In the genomic region with DNA sequence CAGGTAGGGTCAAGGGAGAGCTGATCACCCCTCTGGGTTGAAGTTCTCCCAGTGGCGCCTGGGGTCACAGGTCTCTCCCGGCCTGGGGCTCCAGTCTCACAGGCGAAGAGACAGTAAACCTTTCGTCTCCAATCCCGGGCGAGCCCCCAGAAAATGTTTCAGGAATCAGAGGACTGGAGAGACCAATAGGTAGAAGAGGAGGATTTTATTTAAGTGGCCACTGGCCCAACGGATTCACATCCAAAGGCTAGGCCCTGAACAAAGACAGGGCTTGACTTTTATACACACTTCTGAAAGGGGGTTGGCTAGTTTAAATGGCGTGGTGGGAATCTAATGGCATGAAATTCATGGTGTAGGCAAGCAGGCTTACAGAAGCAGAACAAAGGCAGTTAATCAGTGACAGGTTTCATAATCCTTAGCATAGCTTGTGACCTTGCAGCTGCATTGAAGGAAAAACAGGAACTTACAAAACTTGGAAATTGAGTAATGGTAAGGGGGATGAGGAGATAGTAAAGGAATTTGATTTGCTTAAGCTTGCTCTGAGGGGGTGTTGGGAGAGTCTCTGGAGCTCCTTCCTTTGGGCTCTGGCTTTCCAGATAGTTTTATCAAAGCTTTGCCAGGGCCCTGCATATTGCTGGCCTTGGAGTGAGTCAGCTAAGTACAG, we compare ENCODE assay signal across 12 cellular contexts.
DNase-seq lines count a peak whose midpoint lies in the region; ATAC-seq lines count a peak whose summit lies in the region.
"Had no signal": no experiment of that assay in that cellular context is flagged by ENCODE, and none has a peak within 500 bp of the region (broad histone marks: within the 10 kb centered on the region; RNA-seq: fewer than 3 reads in every experiment).

No MANE protein-coding gene starts in this region.

- no peak overlapping the region for H3K4me3 Mint-ChIP-seq in activated naive CD4-positive, alpha-beta T cell treated with anti-CD3 and anti-CD28 coated beads for 36 hours

- DNase-seq in NCI-H1417 (lab: John Stamatoyannopoulos, UW) = peak in 2 of 3 experiments; percentile 11 to 43
- DNase-seq in NCI-H1417 treated with DMSO at 0.1 percent for 48 hours (lab: John Stamatoyannopoulos, UW) = no peak
- peak; percentile 54 for DNase-seq in OCI-M2 (lab: John Stamatoyannopoulos, UW; ENCODE audit: unreplicated experiment)
- DNase-seq in renal cortical epithelial cell (ENCODE audit: low read depth) = peak; percentile 87
- DNase-seq in activated naive CD4-positive, alpha-beta T cell treated with anti-CD3 and anti-CD28 coated beads for 36 hours = no peak
- DNase-seq: effector memory CD4-positive, alpha-beta T cell; SHP77; stimulated activated CD4-positive, alpha-beta T cell treated with anti-CD3 and anti-CD28 coated beads, Interleukin-2, amount 100 ng/mL, for 48 hours had no signal

- H3K4me1 Mint-ChIP-seq in activated naive CD4-positive, alpha-beta T cell treated with anti-CD3 and anti-CD28 coated beads for 36 hours (ENCODE audit: low read depth) = no peaks in the 10 kb centered on the region

- H3K36me3 Mint-ChIP-seq in activated naive CD4-positive, alpha-beta T cell treated with anti-CD3 and anti-CD28 coated beads for 36 hours (ENCODE audit: low read depth) = peaks cover 73% of the 10 kb centered on the region

- intact Hi-C loops in activated naive CD4-positive, alpha-beta T cell treated with anti-CD3 and anti-CD28 coated beads for 36 hours (cut with micrococcal nuclease) = no loop called here

- ATAC-seq in HG03039 (IDR thresholded peaks at IDR 0.05; ENCODE audit: unreplicated experiment) (no peak), HG02840 (IDR thresholded peaks at IDR 0.05; ENCODE audit: low FRiP score, unreplicated experiment) (no peak)

- peaks cover 43% of the 10 kb centered on the region for H3K9me3 Mint-ChIP-seq in activated naive CD4-positive, alpha-beta T cell treated with anti-CD3 and anti-CD28 coated beads for 36 hours

- peaks cover 7 to 8% of the 10 kb centered on the region in 2 donors for H3K36me3 ChIP-seq in esophagus (ENCODE audit: control insufficient read depth in 2 of 2, insufficient read depth in 2 of 2, low read length in 1 of 2)

- H3K27me3 ChIP-seq in esophagus (ENCODE audit: control insufficient read depth in 1 of 2, insufficient read depth in 2 of 2, low read length in 2 of 2) = no peaks in the 10 kb centered on the region

- H3K27ac Mint-ChIP-seq in activated naive CD4-positive, alpha-beta T cell treated with anti-CD3 and anti-CD28 coated beads for 36 hours = no peak overlapping the region

- 95 to 96% methylated on average over 8 of the region's 8 CpGs for WGBS in esophagus, 2 donors

- H3K4me3 ChIP-seq in esophagus (ENCODE audit: low read depth in 1 of 2, low read length in 2 of 2) = no peak overlapping the region
- H3K4me3 ChIP-seq: HAP-1 had no signal

- peak overlapping the region; percentile 30 to 34 for H3K27ac ChIP-seq in esophagus (ENCODE audit: low read depth in 2 of 2, low read length in 1 of 2)

- CTCF ChIA-PET in activated naive CD4-positive, alpha-beta T cell treated with anti-CD3 and anti-CD28 coated beads for 36 hours (lab: Charles Lee) = no interaction called here

- peaks cover 0 to 2% of the 10 kb centered on the region in 2 donors for H3K4me1 ChIP-seq in esophagus (ENCODE audit: control insufficient read depth in 2 of 2, insufficient read depth in 2 of 2, low read length in 1 of 2)
- H3K4me1 ChIP-seq: HAP-1 had no signal

- H3K9me3 ChIP-seq in esophagus (ENCODE audit: control insufficient read depth in 2 of 2, insufficient read depth in 1 of 2, low read depth in 1 of 2, low read length in 1 of 2) = peaks cover 11 to 13% of the 10 kb centered on the region in 2 donors

- H3K27me3 Mint-ChIP-seq in activated naive CD4-positive, alpha-beta T cell treated with anti-CD3 and anti-CD28 coated beads for 36 hours (ENCODE audit: low read depth) = no peaks in the 10 kb centered on the region

Comparison
In these comparisons a context has a peak if more than half of its experiments do, and no peak if none do; other contexts are left out.
1. DNase-seq: peak in NCI-H1417 (2 of 3), OCI-M2 (single experiment) and renal cortical epithelial cell (single experiment); none in NCI-H1417 treated with DMSO at 0.1 percent for 48 hours (single experiment) and activated naive CD4-positive, alpha-beta T cell treated with anti-CD3 and anti-CD28 coated beads for 36 hours (single experiment).